ENCODE assay signal across 9 cellular contexts in the genomic region with DNA sequence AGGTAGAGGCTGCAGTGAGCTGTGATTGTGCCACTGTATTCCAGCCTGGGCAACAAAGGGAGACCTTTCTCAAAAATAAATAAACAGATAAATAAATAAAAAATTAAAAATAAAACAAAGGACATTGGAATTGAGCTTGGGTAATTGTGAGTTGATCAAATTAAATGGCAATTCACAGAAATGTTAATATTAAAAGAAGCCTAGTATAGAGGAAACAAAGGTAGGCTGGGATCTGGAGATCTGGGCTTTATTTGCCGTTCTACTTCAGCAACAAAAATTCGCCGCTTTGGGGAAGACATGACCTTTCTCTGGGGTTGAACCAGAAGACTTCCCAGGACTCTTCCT. TPM values are rescaled to one million over a fixed set of nuclear protein-coding genes. Genes with fewer than 3 reads are reported as not detected.
DNase-seq lines count a peak whose midpoint lies in the region; ATAC-seq lines count a peak whose summit lies in the region.
"Had no signal": no experiment of that assay in that cellular context is flagged by ENCODE, and none has a peak within 500 bp of the region (broad histone marks: within the 10 kb centered on the region; RNA-seq: fewer than 3 reads in every experiment).

No MANE protein-coding gene starts in this region.

- ATAC-seq in activated CD8-positive, alpha-beta T cell treated with anti-CD3 and anti-CD28 coated beads, Interleukin-2, amount 10 ng/mL, durations not matched to agents 7 days and 5 days = no peak
- peak; percentile 8 for ATAC-seq in stimulated activated naive CD8-positive, alpha-beta T cell treated with anti-CD3 and anti-CD28 coated beads, Interleukin-15, amount 100 ng/mL, for 72 hours
- ATAC-seq in HG02840 (IDR thresholded peaks at IDR 0.05; ENCODE audit: low FRiP score, unreplicated experiment) (no peak), GM19023 (IDR thresholded peaks at IDR 0.05; ENCODE audit: unreplicated experiment) (no peak)

- H3K4me1 Mint-ChIP-seq in activated CD8-positive, alpha-beta T cell treated with anti-CD3 and anti-CD28 coated beads, Interleukin-2, amount 10 ng/mL, durations not matched to agents 7 days and 5 days (ENCODE audit: low read depth) = peaks cover 34% of the 10 kb centered on the region
- H3K4me1 Mint-ChIP-seq in stimulated activated naive CD8-positive, alpha-beta T cell treated with anti-CD3 and anti-CD28 coated beads, Interleukin-15, amount 100 ng/mL, for 72 hours = peaks cover 31% of the 10 kb centered on the region

- H3K9me3 ChIP-seq in iPS-15b (ENCODE audit: control insufficient read depth, insufficient read depth, low read length) = no peaks in the 10 kb centered on the region

- CTCF ChIA-PET in activated CD8-positive, alpha-beta T cell treated with anti-CD3 and anti-CD28 coated beads, Interleukin-2, amount 10 ng/mL, durations not matched to agents 7 days and 5 days (lab: Charles Lee) = interaction anchor here (0.9 to 3.5 kb wide), 8 partner anchors 10 to 225 kb away, joined by 3 to 36 read pairs (median 6); partner anchors contain the start of genes BECN1, PSMC3IP, RETREG3 and RPL27

- peaks cover 25% of the 10 kb centered on the region for H3K36me3 Mint-ChIP-seq in activated CD8-positive, alpha-beta T cell treated with anti-CD3 and anti-CD28 coated beads, Interleukin-2, amount 10 ng/mL, durations not matched to agents 7 days and 5 days (ENCODE audit: low read depth)

- DNase-seq in DMS53 (lab: John Stamatoyannopoulos, UW) = peak; percentile 44
- no peak for DNase-seq in DMS53 treated with DMSO at 0.1 percent for 48 hours (lab: John Stamatoyannopoulos, UW; ENCODE audit: unreplicated experiment)
- no peak for DNase-seq in activated CD8-positive, alpha-beta T cell treated with anti-CD3 and anti-CD28 coated beads, Interleukin-2, amount 10 ng/mL, durations not matched to agents 7 days and 5 days
- no peak for DNase-seq in stimulated activated naive CD8-positive, alpha-beta T cell treated with anti-CD3 and anti-CD28 coated beads, Interleukin-15, amount 100 ng/mL, for 72 hours
- DNase-seq in NCI-H146 (lab: John Stamatoyannopoulos, UW) = no peak

- H3K27me3 Mint-ChIP-seq in activated CD8-positive, alpha-beta T cell treated with anti-CD3 and anti-CD28 coated beads, Interleukin-2, amount 10 ng/mL, durations not matched to agents 7 days and 5 days (ENCODE audit: low read depth) = peaks cover 5% of the 10 kb centered on the region
- H3K27me3 Mint-ChIP-seq in stimulated activated naive CD8-positive, alpha-beta T cell treated with anti-CD3 and anti-CD28 coated beads, Interleukin-15, amount 100 ng/mL, for 72 hours = peaks cover 11% of the 10 kb centered on the region

- H3K36me3 ChIP-seq in iPS-15b (ENCODE audit: control insufficient read depth, insufficient read depth, low read length) = no peaks in the 10 kb centered on the region

- peak overlapping the region; percentile 97 for H3K9ac ChIP-seq in iPS-15b (ENCODE audit: low read depth, low read length)

- POLR2A ChIA-PET in activated CD8-positive, alpha-beta T cell treated with anti-CD3 and anti-CD28 coated beads, Interleukin-2, amount 10 ng/mL, durations not matched to agents 7 days and 5 days (lab: Charles Lee) = interaction anchor here (0.9 to 2.5 kb wide), 12 partner anchors 9 to 588 kb away, joined by 3 to 21 read pairs (median 6); partner anchors contain the start of genes CNTD1, COA3, RAMP2 and RETREG3

- no peaks in the 10 kb centered on the region for H3K27me3 ChIP-seq in iPS-15b (ENCODE audit: control insufficient read depth, insufficient read depth, low read length)

- H3K4me1 ChIP-seq in iPS-15b (ENCODE audit: control insufficient read depth, insufficient read depth, low read length) = no peaks in the 10 kb centered on the region

- peak overlapping the region; percentile 99 for H3K27ac Mint-ChIP-seq in activated CD8-positive, alpha-beta T cell treated with anti-CD3 and anti-CD28 coated beads, Interleukin-2, amount 10 ng/mL, durations not matched to agents 7 days and 5 days
- peak overlapping the region; percentile 97 to 98 for H3K27ac Mint-ChIP-seq in stimulated activated naive CD8-positive, alpha-beta T cell treated with anti-CD3 and anti-CD28 coated beads, Interleukin-15, amount 100 ng/mL, for 72 hours

- H3K9me3 Mint-ChIP-seq in activated CD8-positive, alpha-beta T cell treated with anti-CD3 and anti-CD28 coated beads, Interleukin-2, amount 10 ng/mL, durations not matched to agents 7 days and 5 days (ENCODE audit: insufficient read depth) = no peaks in the 10 kb centered on the region
- H3K9me3 Mint-ChIP-seq in stimulated activated naive CD8-positive, alpha-beta T cell treated with anti-CD3 and anti-CD28 coated beads, Interleukin-15, amount 100 ng/mL, for 72 hours = no peaks in the 10 kb centered on the region

- peak overlapping the region; percentile 98 for H3K4me3 ChIP-seq in iPS-15b (ENCODE audit: low read depth, low read length)

- H3K4me3 Mint-ChIP-seq in activated CD8-positive, alpha-beta T cell treated with anti-CD3 and anti-CD28 coated beads, Interleukin-2, amount 10 ng/mL, durations not matched to agents 7 days and 5 days = peak overlapping the region; percentile 99
- peak overlapping the region; percentile 97 to 100 for H3K4me3 Mint-ChIP-seq in stimulated activated naive CD8-positive, alpha-beta T cell treated with anti-CD3 and anti-CD28 coated beads, Interleukin-15, amount 100 ng/mL, for 72 hours

RNA-seq across cellular contexts. Expression of gene VPS25, which starts 0.3 kb away (rescaled TPM):
- total RNA-seq in activated CD8-positive, alpha-beta T cell treated with anti-CD3 and anti-CD28 coated beads, Interleukin-2, amount 10 ng/mL, durations not matched to agents 7 days and 5 days = 10 to 100 TPM; 67.8 to 70.5 TPM

RNA-seq across cellular contexts. Expression of gene WNK4, which starts 7.5 kb away (rescaled TPM):
- under 1 TPM; 0.37 to 0.66 TPM for total RNA-seq in activated CD8-positive, alpha-beta T cell treated with anti-CD3 and anti-CD28 coated beads, Interleukin-2, amount 10 ng/mL, durations not matched to agents 7 days and 5 days

RNA-seq across cellular contexts. Expression of gene RAMP2, which starts 11.9 kb away (rescaled TPM):
- not detected for total RNA-seq in activated CD8-positive, alpha-beta T cell treated with anti-CD3 and anti-CD28 coated beads, Interleukin-2, amount 10 ng/mL, durations not matched to agents 7 days and 5 days
- total RNA-seq: A172 had no signal

RNA-seq across cellular contexts. Expression of gene COA3, which starts 25.6 kb away (rescaled TPM):
- total RNA-seq in activated CD8-positive, alpha-beta T cell treated with anti-CD3 and anti-CD28 coated beads, Interleukin-2, amount 10 ng/mL, durations not matched to agents 7 days and 5 days = 10 to 100 TPM; 41.4 to 41.5 TPM

RNA-seq across cellular contexts. Expression of gene CNTD1, which starts 25.7 kb away (rescaled TPM):
- total RNA-seq in activated CD8-positive, alpha-beta T cell treated with anti-CD3 and anti-CD28 coated beads, Interleukin-2, amount 10 ng/mL, durations not matched to agents 7 days and 5 days = not detected
